ENCODE assay signal across 24 cellular contexts in the genomic region with DNA sequence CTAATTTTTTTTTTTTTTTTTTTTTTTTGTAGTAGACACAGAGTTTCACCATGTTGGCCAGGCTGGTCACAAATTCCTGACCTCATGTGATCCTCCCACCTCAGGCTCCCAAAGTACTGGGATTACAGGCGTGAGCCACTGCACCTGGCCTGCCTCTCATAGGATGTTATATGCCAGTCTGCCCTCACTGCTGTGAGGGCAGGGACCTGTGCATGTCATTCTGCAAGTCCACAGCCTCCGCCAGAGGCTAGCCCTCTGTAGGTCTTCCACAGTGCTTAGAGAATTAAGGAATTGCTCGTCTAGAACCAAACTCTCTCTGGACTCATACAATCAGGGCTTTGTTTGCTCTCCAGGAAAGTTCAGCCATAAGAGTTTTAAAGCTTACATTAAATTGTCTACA.
"Had no signal": no experiment of that assay in that cellular context is flagged by ENCODE, and none has a peak within 500 bp of the region (broad histone marks: within the 10 kb centered on the region; RNA-seq: fewer than 3 reads in every experiment).

No MANE protein-coding gene starts in this region.

- H3K4me3 Mint-ChIP-seq: memory B cell; naive thymus-derived CD4-positive, alpha-beta T cell had no signal

- H3K27ac Mint-ChIP-seq: memory B cell had no signal

- H3K4me3 ChIP-seq: coronary artery, dorsolateral prefrontal cortex, esophagus muscularis mucosa, gastrocnemius medialis, heart right ventricle, left lung, lung had no signal

- ATAC-seq: foreskin keratinocyte; gastrocnemius medialis; heart right ventricle; left colon; left lung; left ventricle myocardium superior; naive thymus-derived CD4-positive, alpha-beta T cell had no signal

- H3K36me3 ChIP-seq: esophagus muscularis mucosa, gastrocnemius medialis, heart right ventricle, left lung had no signal

- H3K36me3 Mint-ChIP-seq: memory B cell; naive thymus-derived CD4-positive, alpha-beta T cell had no signal

- H3K9me3 Mint-ChIP-seq: memory B cell had no signal

- H3K27ac ChIP-seq: coronary artery, dorsolateral prefrontal cortex, esophagus muscularis mucosa, foreskin keratinocyte, gastrocnemius medialis, heart right ventricle, left lung had no signal

- H3K4me1 Mint-ChIP-seq: memory B cell had no signal

- H3K27me3 Mint-ChIP-seq: memory B cell; naive thymus-derived CD4-positive, alpha-beta T cell had no signal

- H3K9me3 ChIP-seq: esophagus muscularis mucosa, gastrocnemius medialis, heart right ventricle, left lung had no signal

- DNase-seq: dermis blood vessel endothelial cell; dorsolateral prefrontal cortex; effector CD4-positive, alpha-beta T cell; effector memory CD4-positive, alpha-beta T cell; foreskin keratinocyte; gastrocnemius medialis; glutamatergic neuron; head of caudate nucleus; heart right ventricle; hippocampal formation; islet precursor cell; kidney; kidney glomerular epithelial cell; left colon; left lung; left ventricle myocardium superior; mammary epithelial cell; mesendoderm; midbrain; naive thymus-derived CD4-positive, alpha-beta T cell had no signal

- H3K4me1 ChIP-seq: esophagus muscularis mucosa, foreskin keratinocyte, gastrocnemius medialis, heart right ventricle, left lung had no signal

- H3K27me3 ChIP-seq: esophagus muscularis mucosa, foreskin keratinocyte had no signal
